ENCODE assay signal across 10 cellular contexts in genomic region chr15:62896969-62897486, GRCh38.
DNase-seq lines count a peak whose midpoint lies in the region; ATAC-seq and TF ChIP-seq lines count a peak whose summit lies in the region.
"Had no signal": no experiment of that assay in that cellular context is flagged by ENCODE, and none has a peak within 500 bp of the region (broad histone marks: within the 10 kb centered on the region; RNA-seq: fewer than 3 reads in every experiment).

No MANE protein-coding gene starts in this region.

- POLR2A ChIA-PET in A673 (lab: Charles Lee; ENCODE audit: low non-redundant PET), result no interaction called here

- ATAC-seq in HG03565 (IDR thresholded peaks at IDR 0.05; ENCODE audit: unreplicated experiment) (no peak), GM18858 (IDR thresholded peaks at IDR 0.05; ENCODE audit: unreplicated experiment) (no peak)

- H3K36me3 ChIP-seq in A673 (ENCODE audit: insufficient read depth, low read length, poor library complexity, severe bottlenecking) (no peaks in the 10 kb centered on the region), mucosa of stomach (ENCODE audit: control insufficient read depth, insufficient read depth, low read length) (no peaks in the 10 kb centered on the region)

- no peaks in the 10 kb centered on the region for H3K27me3 ChIP-seq in A673 (replicated peaks; ENCODE audit: insufficient read depth, low read depth, low read length, poor library complexity)
- no peaks in the 10 kb centered on the region for H3K27me3 ChIP-seq in mucosa of stomach (ENCODE audit: control insufficient read depth, insufficient read depth, low read length)

- H3K4me1 ChIP-seq in A673 (ENCODE audit: insufficient read depth, low read length, poor library complexity, severe bottlenecking) (peaks cover 11% of the 10 kb centered on the region), mucosa of stomach (ENCODE audit: control insufficient read depth, insufficient read depth, low read length) (peaks cover 31% of the 10 kb centered on the region)

- H3K9me3 ChIP-seq in A673 (ENCODE audit: low read depth, low read length, poor library complexity, severe bottlenecking), result no peaks in the 10 kb centered on the region
- no peaks in the 10 kb centered on the region for H3K9me3 ChIP-seq in mucosa of stomach (ENCODE audit: control insufficient read depth, low read length)

- peak overlapping the region; percentile 55 for H3K9ac ChIP-seq in mucosa of stomach (ENCODE audit: low read length)

- intact Hi-C loops in A673 (cut with micrococcal nuclease; ENCODE audit: unreplicated experiment), result no loop called here

- TF ChIP-seq CTCF in A673 (conservative IDR thresholded peaks at IDR 0.05; ENCODE audit: low read depth, low read length), result no peak

- H3K4me3 ChIP-seq in A673 (ENCODE audit: low read depth, low read length, poor library complexity, severe bottlenecking), result no peak overlapping the region
- H3K4me3 ChIP-seq in mucosa of stomach (ENCODE audit: low read length), result no peak overlapping the region

- BruUV-seq in A673 (replicated peaks; lab: Mats Ljungman, UMichigan), result no TSS peak

- peak; percentile 71 for DNase-seq in A673 (ENCODE audit: low spot score)
- peak; percentile 91 for DNase-seq in NCI-H460 (ENCODE audit: extremely low read depth, low read depth)
- peak; percentile 76 for DNase-seq in epidermal melanocyte (ENCODE audit: insufficient read length, low spot score)
- DNase-seq in DMS114 treated with DMSO at 0.1 percent for 48 hours (lab: John Stamatoyannopoulos, UW; ENCODE audit: unreplicated experiment), result no peak
- DNase-seq in NCI-H748 (lab: John Stamatoyannopoulos, UW; ENCODE audit: unreplicated experiment), result no peak
- DNase-seq: CD4-positive, CD25-positive, alpha-beta regulatory T cell; NCI-H774 had no signal

- CTCF ChIA-PET in A673 (lab: Charles Lee), result no interaction called here

- H3K27ac ChIP-seq in A673 (ENCODE audit: low read depth, low read length, poor library complexity, severe bottlenecking), result no peak overlapping the region

Comparison
In these comparisons a context has a peak if more than half of its experiments do, and no peak if none do; other contexts are left out.
1. DNase-seq: peak in A673 (single experiment), NCI-H460 (single experiment) and epidermal melanocyte (single experiment); none in DMS114 treated with DMSO at 0.1 percent for 48 hours (single experiment) and NCI-H748 (single experiment).